7 cellular contexts compared by ENCODE assay signal in the genomic region with DNA sequence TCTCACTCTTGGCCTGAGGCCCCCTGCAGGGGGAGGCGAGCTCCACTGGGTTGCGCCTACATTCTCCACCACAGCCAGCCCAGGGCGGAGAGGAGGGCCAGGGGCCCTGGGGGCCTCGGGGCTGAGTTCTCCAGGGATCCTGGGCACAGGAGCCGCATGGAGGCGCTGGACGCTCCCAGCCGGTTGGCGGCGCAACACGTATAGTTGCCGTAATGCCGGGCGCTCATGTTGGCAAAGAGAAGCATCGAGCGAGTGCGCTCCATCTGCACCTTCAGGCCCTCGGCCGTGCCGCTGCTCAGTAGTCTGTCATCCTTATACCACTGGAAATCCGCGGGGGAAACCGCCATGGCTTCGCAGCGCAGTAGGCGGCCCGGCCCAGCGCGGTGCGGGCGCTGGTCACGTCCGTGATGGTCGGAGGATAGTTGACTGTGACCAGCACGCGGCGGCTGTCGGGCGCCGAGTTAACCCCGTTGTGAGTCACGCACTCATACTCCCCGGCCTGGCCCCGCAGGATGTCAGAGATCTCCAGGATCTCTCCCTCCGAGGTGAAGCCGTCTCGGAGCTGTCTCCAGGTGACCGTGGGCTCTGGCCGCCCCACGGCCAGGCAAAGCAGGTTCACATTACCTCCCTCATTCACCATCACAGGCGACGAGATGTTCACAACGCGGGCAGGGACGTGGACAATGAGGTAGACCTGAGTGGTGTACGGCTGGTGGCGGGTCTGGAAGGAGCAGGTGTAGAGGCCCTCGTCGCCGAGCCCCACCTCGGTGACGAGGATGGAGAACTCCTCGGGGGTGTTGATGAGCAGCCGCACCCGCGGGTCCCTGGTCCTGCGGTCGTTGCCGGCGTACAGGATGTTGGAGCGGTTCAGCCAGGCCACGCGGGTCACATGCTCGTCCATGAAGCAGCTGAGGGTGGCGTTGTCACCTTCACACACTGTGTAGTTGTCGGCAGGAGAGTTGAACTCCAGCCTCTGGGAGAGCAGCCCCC. TPM values are rescaled to one million over a fixed set of nuclear protein-coding genes. Genes with fewer than 3 reads are reported as not detected.
DNase-seq lines count a peak whose midpoint lies in the region; ATAC-seq, FAIRE-seq and TF ChIP-seq lines count a peak whose summit lies in the region.
"Not testable (repeated sequence)": the region's sequence is repeated elsewhere in the genome, so short reads cannot be mapped to it uniquely, and the experiment has no call there.

No MANE protein-coding gene starts in this region.

- H3K9me3 ChIP-seq in PC-9 (ENCODE audit: insufficient read depth, low read depth); cardiac muscle cell (ENCODE audit: low read depth); muscle layer of duodenum (ENCODE audit: control insufficient read depth in 1 of 2, low read length in 2 of 2): not testable (repeated sequence)

- peak; percentile 52 for FAIRE-seq in bronchial epithelial cell (lab: Jason Lieb, UNC)

- DNase-seq in PC-9: not testable (repeated sequence)
- DNase-seq in activated T-cell treated with anti-CD3 and anti-CD28 coated beads for 24 hours (ENCODE audit: low read depth): peak; percentile 17
- peak; percentile 8 for DNase-seq in bronchial epithelial cell (ENCODE audit: low read depth)
- DNase-seq in cardiac muscle cell (ENCODE audit: low read depth in 1 of 2, low spot score in 1 of 2): peak in 1 of 2 donors; percentile 82
- DNase-seq in stimulated activated CD4-positive, alpha-beta T cell treated with anti-CD3 and anti-CD28 coated beads, Interleukin-2, amount 100 ng/mL, for 48 hours: peak; percentile 12 to 30

- intact Hi-C loops in PC-9 (cut with micrococcal nuclease; ENCODE audit: unreplicated experiment): not testable (repeated sequence)

- not testable (repeated sequence) for TF ChIP-seq CTCF in PC-9 (conservative IDR thresholded peaks at IDR 0.05)
- peak; percentile 48 for TF ChIP-seq CTCF in bronchial epithelial cell (IDR thresholded peaks at IDR 0.05; ENCODE audit: insufficient read depth, low read length, severe bottlenecking)
- TF ChIP-seq CTCF in cardiac muscle cell (IDR thresholded peaks at IDR 0.05; ENCODE audit: low read depth, low read length): peak; percentile 69

- H3K4me2 ChIP-seq in PC-9: peak overlapping the region; percentile 42; the same call in 1 of the 2 replicates

- not testable (repeated sequence) for H3K36me3 ChIP-seq in PC-9 (ENCODE audit: low read depth); bronchial epithelial cell (ENCODE audit: control insufficient read depth, insufficient read depth, low read length); cardiac muscle cell; muscle layer of duodenum (ENCODE audit: control insufficient read depth in 1 of 2, insufficient read depth in 2 of 2, low read length in 2 of 2)

- POLR2A ChIA-PET in PC-9 (lab: Charles Lee; ENCODE audit: unreplicated experiment): not testable (repeated sequence)

- not testable (repeated sequence) for BruUV-seq in PC-9 (replicated peaks; lab: Mats Ljungman, UMichigan)

- H3F3A ChIP-seq in PC-9 (ENCODE audit: insufficient read depth, low read depth): not testable (repeated sequence)

- H3K4me3 ChIP-seq in PC-9, cardiac muscle cell: not testable (repeated sequence)
- H3K4me3 ChIP-seq in bronchial epithelial cell (ENCODE audit: low read depth, low read length) (peak overlapping the region; percentile 32), muscle layer of duodenum (ENCODE audit: low read depth in 1 of 2, low read length in 2 of 2) (peak overlapping the region; percentile 30 to 73)

- ATAC-seq in GM21423 (IDR thresholded peaks at IDR 0.05; ENCODE audit: unreplicated experiment): peak; percentile 49

- not testable (repeated sequence) for H4K20me1 ChIP-seq in PC-9 (ENCODE audit: insufficient read depth)

- not testable (repeated sequence) for H2AFZ ChIP-seq in PC-9

- not testable (repeated sequence) for H3K27me3 ChIP-seq in PC-9 (ENCODE audit: insufficient read depth, low read depth); bronchial epithelial cell (ENCODE audit: control insufficient read depth, insufficient read depth, low read length); cardiac muscle cell; muscle layer of duodenum (ENCODE audit: low read depth, low read length)

- not testable (repeated sequence) for H3K9me2 ChIP-seq in PC-9 (ENCODE audit: insufficient read depth)

- CTCF ChIA-PET in PC-9 (lab: Charles Lee): not testable (repeated sequence)

- H3K27ac ChIP-seq in PC-9; cardiac muscle cell; muscle layer of duodenum (ENCODE audit: low read length): not testable (repeated sequence)

- H3K4me1 ChIP-seq in PC-9 (replicated peaks; ENCODE audit: insufficient read depth); cardiac muscle cell (ENCODE audit: low read depth); muscle layer of duodenum (ENCODE audit: control insufficient read depth in 1 of 2, insufficient read depth in 2 of 2, low read length in 2 of 2): not testable (repeated sequence)

- not testable (repeated sequence) for H3K79me2 ChIP-seq in PC-9 (ENCODE audit: low read depth)

RNA-seq across cellular contexts. Expression of a gene that starts 6.8 kb away (rescaled TPM):
- total RNA-seq in PC-9 (2021) (16.4 and 17.9 TPM in 2 replicates), bronchial epithelial cell (10.3 and 10.9 TPM in 2 replicates), cardiac muscle cell (10.0 and 12.2 TPM in 2 replicates)
- polyA plus RNA-seq in cardiac muscle cell: 13.0 and 16.0 TPM in 2 replicates
